ENCODE assay signal across 15 cellular contexts in genomic region chr18:21309248-21309647, GRCh38.
DNase-seq lines count a peak whose midpoint lies in the region; ATAC-seq lines count a peak whose summit lies in the region.
"Had no signal": no experiment of that assay in that cellular context is flagged by ENCODE, and none has a peak within 500 bp of the region (broad histone marks: within the 10 kb centered on the region; RNA-seq: fewer than 3 reads in every experiment).

No MANE protein-coding gene starts in this region.

- no peaks in the 10 kb centered on the region for H3K9me3 ChIP-seq in mesodermal cell (ENCODE audit: control insufficient read depth, low read length)
- H3K9me3 ChIP-seq: A549, BE2C had no signal

- WGBS in mesodermal cell (ENCODE audit: insufficient coverage in 2 of 2), 2 experiments = 80 to 89% methylated on average over 3 to 5 of the region's 5 CpGs

- H3K27ac ChIP-seq in mesodermal cell (ENCODE audit: low read depth, low read length, severe bottlenecking) = peak overlapping the region; percentile 57
- H3K27ac ChIP-seq: A549, C4-2B had no signal

- peak; percentile 79 to 89 for ATAC-seq in left cardiac atrium
- ATAC-seq: A549 had no signal

- DNase-seq in globus pallidus (ENCODE audit: low spot score) = peak; percentile 24
- DNase-seq in left cardiac atrium = no peak
- DNase-seq in putamen (ENCODE audit: low spot score) = peak; percentile 9
- no peak for DNase-seq in GM03348 (ENCODE audit: low spot score)
- no peak for DNase-seq in NCI-H1694 (lab: John Stamatoyannopoulos, UW)
- DNase-seq in GF-D8 (lab: John Stamatoyannopoulos, UW) = no peak
- no peak for DNase-seq in activated CD8-positive, alpha-beta memory T cell treated with anti-CD3 and anti-CD28 coated beads, Interleukin-2, amount 50 U/mL, for 48 hours
- DNase-seq: BE2C; CD4-positive, alpha-beta memory T cell; DMS79; GOT3; H9 had no signal

- intact Hi-C loops in left cardiac atrium (cut with DNase I) = loop anchor here in 1 of 2 donors (10.0 kb wide), 1 partner anchor 56 kb away; no protein-coding TSS in a partner anchor

- H3K36me3 ChIP-seq in mesodermal cell (ENCODE audit: control insufficient read depth, insufficient read depth, low read length) = no peaks in the 10 kb centered on the region
- H3K36me3 ChIP-seq: BE2C had no signal

- no peak overlapping the region for H3K4me3 ChIP-seq in mesodermal cell (ENCODE audit: extremely low read depth, insufficient read depth, low read length, poor library complexity, severe bottlenecking)
- H3K4me3 ChIP-seq: A549 had no signal

- peaks cover 25% of the 10 kb centered on the region for H3K4me1 ChIP-seq in mesodermal cell (ENCODE audit: control insufficient read depth, insufficient read depth, low read length, poor library complexity, severe bottlenecking)
- H3K4me1 ChIP-seq: BE2C had no signal

Comparison
In these comparisons a context has a peak if more than half of its experiments do, and no peak if none do; other contexts are left out.
1. DNase-seq: peak in globus pallidus (single experiment) and putamen (single experiment); none in left cardiac atrium (single experiment), GM03348 (single experiment), NCI-H1694 (single experiment), GF-D8 (single experiment) and activated CD8-positive, alpha-beta memory T cell treated with anti-CD3 and anti-CD28 coated beads, Interleukin-2, amount 50 U/mL, for 48 hours (single experiment).